Comparison of ENCODE assay signal across 12 cellular contexts in the genomic region with DNA sequence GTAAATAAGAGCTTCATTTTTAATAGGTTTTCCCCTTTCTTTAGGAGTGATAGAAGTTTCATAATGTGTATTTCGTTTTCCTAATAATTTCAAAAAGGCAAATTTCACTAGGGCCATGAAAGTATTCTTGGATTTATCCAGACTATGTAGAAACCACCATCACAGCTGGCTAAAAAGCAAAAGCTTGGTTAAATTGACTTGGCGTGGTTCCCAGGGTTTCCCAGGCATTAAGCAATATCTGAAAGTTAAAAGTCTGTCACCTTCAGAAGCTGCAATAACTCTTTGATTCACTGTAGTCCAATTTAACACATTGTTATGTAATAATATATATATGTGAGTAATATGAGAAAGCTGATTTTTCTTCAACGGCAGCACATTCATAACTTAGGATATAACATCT. TPM values are rescaled to one million over a fixed set of nuclear protein-coding genes. Genes with fewer than 3 reads are reported as not detected.
DNase-seq lines count a peak whose midpoint lies in the region; TF ChIP-seq lines count a peak whose summit lies in the region.
"Had no signal": no experiment of that assay in that cellular context is flagged by ENCODE, and none has a peak within 500 bp of the region (broad histone marks: within the 10 kb centered on the region; RNA-seq: fewer than 3 reads in every experiment).

No MANE protein-coding gene starts in this region.

- in situ Hi-C loops in GM23248 (cut with MboI), result no loop called here

- H3K9me2 ChIP-seq in GM23248 (ENCODE audit: insufficient read depth) (no peaks in the 10 kb centered on the region), MM.1S (replicated peaks; ENCODE audit: insufficient read depth, low read length) (no peaks in the 10 kb centered on the region)

- H3K4me3 ChIP-seq in GM23248 (no peak overlapping the region), epithelial cell of proximal tubule (ENCODE audit: low read depth, low read length) (no peak overlapping the region), ovary (no peak overlapping the region), MM.1S (ENCODE audit: low read length) (no peak overlapping the region)
- H3K4me3 ChIP-seq: testis had no signal

- TF ChIP-seq CTCF in epithelial cell of proximal tubule (conservative IDR thresholded peaks at IDR 0.05; ENCODE audit: low read depth, low read length) (no peak), ovary (IDR thresholded peaks at IDR 0.05) (no peak), MM.1S (IDR thresholded peaks at IDR 0.05; ENCODE audit: low read length) (no peak)

- H3K9me3 ChIP-seq in GM23248 (ENCODE audit: low read depth) (no peaks in the 10 kb centered on the region), ovary (no peaks in the 10 kb centered on the region), MM.1S (replicated peaks; ENCODE audit: insufficient read depth, low read length) (no peaks in the 10 kb centered on the region)
- H3K9me3 ChIP-seq: testis had no signal

- H3K9ac ChIP-seq in GM23248, result no peak overlapping the region
- no peak overlapping the region for H3K9ac ChIP-seq in MM.1S (ENCODE audit: low read length)

- no peak overlapping the region for H2AFZ ChIP-seq in GM23248
- H2AFZ ChIP-seq in MM.1S (ENCODE audit: low read length), result no peak overlapping the region

- TF ChIP-seq POLR2A in ovary (IDR thresholded peaks at IDR 0.05), result no peak

- no peaks in the 10 kb centered on the region for H3K27me3 ChIP-seq in GM23248 (replicated peaks; ENCODE audit: insufficient read depth)
- no peaks in the 10 kb centered on the region for H3K27me3 ChIP-seq in ovary
- H3K27me3 ChIP-seq in MM.1S (replicated peaks; ENCODE audit: insufficient read depth, low read length), result no peaks in the 10 kb centered on the region
- H3K27me3 ChIP-seq: testis had no signal

- H3K4me2 ChIP-seq in GM23248 (ENCODE audit: unreplicated experiment) (no peak overlapping the region), MM.1S (ENCODE audit: low read depth, low read length) (no peak overlapping the region)

- H3K4me1 ChIP-seq in GM23248 (ENCODE audit: insufficient read depth), result no peaks in the 10 kb centered on the region
- H3K4me1 ChIP-seq in ovary (ENCODE audit: insufficient read depth), result peaks cover 2% of the 10 kb centered on the region
- no peaks in the 10 kb centered on the region for H3K4me1 ChIP-seq in MM.1S (ENCODE audit: low read length)
- H3K4me1 ChIP-seq: testis had no signal

- H3K27ac ChIP-seq in GM23248 (no peak overlapping the region), ovary (no peak overlapping the region), MM.1S (ENCODE audit: low read length) (no peak overlapping the region)
- H3K27ac ChIP-seq: testis had no signal

- no peaks in the 10 kb centered on the region for H4K20me1 ChIP-seq in GM23248 (ENCODE audit: insufficient read depth)
- H4K20me1 ChIP-seq in MM.1S (ENCODE audit: insufficient read depth, low read length), result no peaks in the 10 kb centered on the region

- peak; percentile 74 for DNase-seq in GM23248
- DNase-seq in NOMO-1 treated with DMSO at 0.1 percent for 48 hours (lab: John Stamatoyannopoulos, UW; ENCODE audit: unreplicated experiment), result peak; percentile 51
- peak; percentile 18 for DNase-seq in epithelial cell of proximal tubule (ENCODE audit: low read depth)
- peak in 4 of 5 donors; percentile 28 to 62 (median 48) for DNase-seq in ovary
- no peak for DNase-seq in NCI-H187 treated with DMSO at 0.1 percent for 48 hours (lab: John Stamatoyannopoulos, UW)
- no peak for DNase-seq in stimulated activated CD4-positive, alpha-beta T cell treated with anti-CD3 and anti-CD28 coated beads, Interleukin-1b, Interleukin-23, amount 100 ng/mL, for 48 hours
- no peak for DNase-seq in MM.1S
- DNase-seq: activated naive CD8-positive, alpha-beta T cell treated with anti-CD3 and anti-CD28 coated beads, Interleukin-2, amount 10 ng/mL, durations not matched to agents 7 days and 5 days; effector CD4-positive, alpha-beta T cell; left colon; nephron progenitor cell; testis had no signal

- WGBS in GM23248 (ENCODE audit: low coverage in 1 of 2, low lambda C conversion rate in 2 of 2, missing lambda C conversion rate in 2 of 2), 2 experiments, result 14 to 24% methylated on average over 3 of the region's 3 CpGs
- WGBS in ovary, 3 donors, result 27 to 36% (median 35%) methylated on average over 3 of the region's 3 CpGs

- H3F3A ChIP-seq in GM23248 (ENCODE audit: insufficient read depth) (no peaks in the 10 kb centered on the region), MM.1S (ENCODE audit: insufficient read depth, low read length) (no peaks in the 10 kb centered on the region)

- H3K79me2 ChIP-seq in GM23248 (ENCODE audit: insufficient read depth) (no peaks in the 10 kb centered on the region), MM.1S (ENCODE audit: low read length) (no peaks in the 10 kb centered on the region)

- no peaks in the 10 kb centered on the region for H3K36me3 ChIP-seq in GM23248 (ENCODE audit: low read depth)
- H3K36me3 ChIP-seq in ovary, result no peaks in the 10 kb centered on the region
- H3K36me3 ChIP-seq in MM.1S (replicated peaks; ENCODE audit: insufficient read depth, low read length), result no peaks in the 10 kb centered on the region

- intact Hi-C loops in ovary (cut with DNase I), result no loop called here

- TF ChIP-seq EP300 in ovary (IDR thresholded peaks at IDR 0.05), result no peak

RNA-seq across cellular contexts. Expression of a gene that starts 38.3 kb away (rescaled TPM):
- total RNA-seq in GM23248 (2014; rRNA removed; shearing (Covaris generic)), result 1.9 and 3.4 TPM in 2 replicates
- polyA plus RNA-seq in GM23248 (2016; fragmentation: Nextera tagmentation; extraction: Ambion mirVana) (3.1 and 4.5 TPM in 2 replicates), ovary (10 to 100 TPM; 32.6 to 44.6 TPM)
- total RNA-seq in epithelial cell of proximal tubule (0.43 and 0.46 TPM in 2 replicates), ovary (10 to 100 TPM; 20.6 to 68.0 (median 46.6) TPM)

Comparison
In these comparisons a context has a peak if more than half of its experiments do, and no peak if none do; other contexts are left out.
1. DNase-seq: peak in GM23248 (single experiment), NOMO-1 treated with DMSO at 0.1 percent for 48 hours (single experiment), epithelial cell of proximal tubule (single experiment) and ovary (4 of 5); none in NCI-H187 treated with DMSO at 0.1 percent for 48 hours (single experiment), stimulated activated CD4-positive, alpha-beta T cell treated with anti-CD3 and anti-CD28 coated beads, Interleukin-1b, Interleukin-23, amount 100 ng/mL, for 48 hours (single experiment) and MM.1S (single experiment).